In the genomic region with DNA sequence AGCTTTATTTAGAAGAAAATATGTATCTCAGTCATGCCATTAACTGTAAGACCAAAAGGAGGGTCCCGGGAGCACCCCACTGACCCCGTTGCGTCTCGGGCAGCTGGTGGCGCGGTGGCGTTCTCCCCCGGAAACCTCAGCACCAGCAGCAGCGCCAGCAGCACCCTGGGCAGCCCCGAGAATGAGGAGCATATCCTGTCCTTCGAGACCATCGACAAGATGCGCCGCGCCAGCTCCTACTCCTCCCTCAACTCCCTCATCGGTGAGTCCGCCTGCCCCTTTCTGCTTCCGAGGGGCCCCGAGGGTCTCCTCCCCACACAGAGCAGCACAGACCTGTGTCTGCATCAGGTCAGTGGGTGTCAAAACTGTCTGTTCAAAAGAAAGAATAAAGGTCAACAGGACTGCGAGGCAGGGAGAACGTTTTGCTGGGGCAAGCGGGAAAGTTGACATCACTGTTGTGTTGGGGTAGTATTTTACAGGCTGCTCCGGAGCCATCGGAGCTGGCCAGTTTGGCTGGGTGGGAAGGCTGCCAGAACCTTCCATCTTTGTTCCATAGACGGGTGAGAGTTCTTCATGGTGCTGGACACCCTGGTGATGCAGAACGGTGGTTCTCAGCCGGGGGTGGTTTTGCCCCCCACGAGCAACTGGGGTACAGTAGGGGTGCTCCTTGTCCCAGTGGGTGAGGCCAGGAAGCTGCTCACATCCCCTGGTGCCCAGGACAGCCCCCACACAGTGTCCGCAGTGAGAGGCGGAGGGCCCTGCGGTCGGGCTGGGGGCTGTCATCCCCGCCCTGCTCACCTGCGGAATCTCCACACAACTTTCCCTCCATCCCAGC, we compare ENCODE assay signal across 17 cellular contexts.
DNase-seq lines count a peak whose midpoint lies in the region; ATAC-seq and TF ChIP-seq lines count a peak whose summit lies in the region.
"Had no signal": no experiment of that assay in that cellular context is flagged by ENCODE, and none has a peak within 500 bp of the region (broad histone marks: within the 10 kb centered on the region; RNA-seq: fewer than 3 reads in every experiment).

No MANE protein-coding gene starts in this region.

- peak overlapping the region; percentile 99 for H3K27ac Mint-ChIP-seq in chondrocyte (ENCODE audit: unreplicated experiment)

- no peaks in the 10 kb centered on the region for H3K9me3 Mint-ChIP-seq in activated T-cell treated with anti-CD3 and anti-CD28 coated beads, Interleukin-2, amount 50 U/mL, for 4 hours
- no peaks in the 10 kb centered on the region for H3K9me3 Mint-ChIP-seq in chondrocyte (ENCODE audit: low read depth)
- H3K9me3 Mint-ChIP-seq: endodermal cell, nephron had no signal

- CTCF ChIA-PET in RWPE1 (lab: Yijun Ruan, JAX) = interaction anchor here (0.8 kb wide), 1 partner anchor 9 kb away, joined by 5 read pairs; no protein-coding TSS in a partner anchor

- H3K27me3 Mint-ChIP-seq in activated T-cell treated with anti-CD3 and anti-CD28 coated beads, Interleukin-2, amount 50 U/mL, for 4 hours (ENCODE audit: low read depth) = no peaks in the 10 kb centered on the region
- H3K27me3 Mint-ChIP-seq in chondrocyte (ENCODE audit: low read depth) = no peaks in the 10 kb centered on the region

- H3K27me3 ChIP-seq in gastrocnemius medialis = no peaks in the 10 kb centered on the region
- H3K27me3 ChIP-seq: right atrium auricular region, tibial nerve had no signal

- H3K4me1 Mint-ChIP-seq in activated T-cell treated with anti-CD3 and anti-CD28 coated beads, Interleukin-2, amount 50 U/mL, for 4 hours (ENCODE audit: low read depth) = peaks cover 74% of the 10 kb centered on the region
- H3K4me1 Mint-ChIP-seq in chondrocyte (ENCODE audit: low read depth) = peaks cover 52% of the 10 kb centered on the region

- in situ Hi-C loops in gastrocnemius medialis (cut with MboI; ENCODE audit: low sequenced_read_pairs in 4 of 4) = no loop called here

- no peak for DNase-seq in activated T-cell treated with anti-CD3 and anti-CD28 coated beads, Interleukin-2, amount 50 U/mL, for 4 hours
- no peak for DNase-seq in activated T-cell treated with anti-CD3 and anti-CD28 coated beads, Interleukin-2, amount 50 U/mL, for 1 hour
- DNase-seq in RWPE1 (ENCODE audit: low spot score) = no peak
- DNase-seq in chondrocyte (ENCODE audit: low spot score) = no peak
- DNase-seq in gastrocnemius medialis = no peak
- no peak for DNase-seq in NCI-H1092 (lab: John Stamatoyannopoulos, UW)
- DNase-seq in retina = no peak
- DNase-seq: activated gamma-delta T cell treated with Interleukin-2 at 50 U/mL for 16 hours, caudate nucleus, endodermal cell, GOT3, left ventricle myocardium superior had no signal

- intact Hi-C loops in gastrocnemius medialis (cut with DNase I; ENCODE audit: low total_unique reads) = loop anchor here (10.0 kb wide), 1 partner anchor 469 kb away; no protein-coding TSS in a partner anchor

- TF ChIP-seq POLR2A in gastrocnemius medialis (IDR thresholded peaks at IDR 0.05) = no peak

- H3K4me1 ChIP-seq in gastrocnemius medialis = peaks cover 7 to 15% of the 10 kb centered on the region in 2 donors
- H3K4me1 ChIP-seq: tibial nerve had no signal

- H3K27ac ChIP-seq in RWPE1 = peak overlapping the region; percentile 100
- H3K27ac ChIP-seq in gastrocnemius medialis = peak overlapping the region in 3 of 4 donors; percentile 80 to 85 (median 84)
- H3K27ac ChIP-seq: right atrium auricular region, tibial nerve had no signal

- no peak for TF ChIP-seq CTCF in RWPE1 (conservative IDR thresholded peaks at IDR 0.05; ENCODE audit: low read depth)
- TF ChIP-seq CTCF in chondrocyte (IDR thresholded peaks at IDR 0.05) = no peak
- TF ChIP-seq CTCF in gastrocnemius medialis (IDR thresholded peaks at IDR 0.05 in 4 of 5, conservative IDR thresholded peaks at IDR 0.05 in 1 of 5) = no peak

- peak overlapping the region; percentile 76 for H3K4me3 Mint-ChIP-seq in activated T-cell treated with anti-CD3 and anti-CD28 coated beads, Interleukin-2, amount 50 U/mL, for 4 hours
- no peak overlapping the region for H3K4me3 Mint-ChIP-seq in chondrocyte (ENCODE audit: unreplicated experiment)
- H3K4me3 Mint-ChIP-seq: endodermal cell, nephron had no signal

- peaks cover 0 to 28% of the 10 kb centered on the region in 2 donors for H3K36me3 ChIP-seq in gastrocnemius medialis

- POLR2A ChIA-PET in RWPE1 (lab: Yijun Ruan, JAX; ENCODE audit: low non-redundant PET) = no interaction called here

- H3K4me3 ChIP-seq in gastrocnemius medialis = no peak overlapping the region
- H3K4me3 ChIP-seq: right atrium auricular region, tibial nerve had no signal

- peaks cover 44% of the 10 kb centered on the region for H3K36me3 Mint-ChIP-seq in activated T-cell treated with anti-CD3 and anti-CD28 coated beads, Interleukin-2, amount 50 U/mL, for 4 hours (ENCODE audit: insufficient read depth)
- peaks cover 25% of the 10 kb centered on the region for H3K36me3 Mint-ChIP-seq in chondrocyte (ENCODE audit: low read depth)

- no peak for ATAC-seq in activated T-cell treated with anti-CD3 and anti-CD28 coated beads, Interleukin-2, amount 50 U/mL, for 4 hours
- ATAC-seq in gastrocnemius medialis = no peak
- ATAC-seq in HG03342 (IDR thresholded peaks at IDR 0.05; ENCODE audit: unreplicated experiment) = no peak
- ATAC-seq: HepG2 had no signal

- no peaks in the 10 kb centered on the region for H3K9me3 ChIP-seq in gastrocnemius medialis
- H3K9me3 ChIP-seq: right atrium auricular region, tibial nerve had no signal
